10 cellular contexts compared by ENCODE assay signal in the genomic region with DNA sequence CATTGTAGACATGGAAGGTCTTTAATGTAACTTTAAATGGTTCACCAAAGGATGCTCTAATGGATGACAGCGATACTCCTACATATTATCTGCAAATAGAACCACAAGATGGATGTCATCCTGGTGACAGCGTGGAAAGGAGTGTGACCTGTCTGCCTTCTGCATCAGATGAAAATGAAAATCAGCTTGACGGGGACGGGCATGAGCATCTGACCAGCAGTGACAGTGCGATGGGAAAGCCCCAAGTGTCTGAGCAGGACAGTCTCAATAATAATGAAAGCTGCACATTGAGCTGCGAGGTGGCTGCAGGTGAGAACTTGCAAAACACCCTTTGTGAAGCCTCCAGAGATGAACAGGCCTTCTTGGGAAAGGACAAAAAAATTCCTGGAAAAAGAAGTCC. TPM values are rescaled to one million over a fixed set of nuclear protein-coding genes. Genes with fewer than 3 reads are reported as not detected.
A peak's percentile ranks its signal among the peaks of the same experiment; 100 is the strongest.
DNase-seq lines count a peak whose midpoint lies in the region; ATAC-seq lines count a peak whose summit lies in the region.
"Had no signal": no experiment of that assay in that cellular context is flagged by ENCODE, and none has a peak within 500 bp of the region (broad histone marks: within the 10 kb centered on the region; RNA-seq: fewer than 3 reads in every experiment).

No MANE protein-coding gene starts in this region.

- H3K4me3 ChIP-seq in HAP-1 = no peak overlapping the region
- H3K4me3 ChIP-seq: testis had no signal

- in situ Hi-C loops in HAP-1 (cut with MboI; ENCODE audit: low sequenced_read_pairs) = no loop called here

- peaks cover 5% of the 10 kb centered on the region for H3K9me3 Mint-ChIP-seq in activated naive CD8-positive, alpha-beta T cell treated with anti-CD3 and anti-CD28 coated beads, Interleukin-2, amount 50 U/mL, for 24 hours
- peaks cover 0 to 15% (median 1%) of the 10 kb centered on the region in 6 donors for H3K9me3 Mint-ChIP-seq in immature natural killer cell
- H3K9me3 Mint-ChIP-seq: effector memory CD8-positive, alpha-beta T cell had no signal

- ATAC-seq in GM18508 (IDR thresholded peaks at IDR 0.05; ENCODE audit: insufficient read depth, unreplicated experiment) (peak; percentile 95), GM19395 (IDR thresholded peaks at IDR 0.05; ENCODE audit: unreplicated experiment) (peak; percentile 95), HG02970 (IDR thresholded peaks at IDR 0.05; ENCODE audit: low FRiP score, unreplicated experiment) (peak; percentile 85)
- ATAC-seq in activated naive CD8-positive, alpha-beta T cell treated with anti-CD3 and anti-CD28 coated beads, Interleukin-2, amount 50 U/mL, for 24 hours = peak; percentile 72
- ATAC-seq: effector memory CD8-positive, alpha-beta T cell had no signal

- H3K4me3 Mint-ChIP-seq in activated naive CD8-positive, alpha-beta T cell treated with anti-CD3 and anti-CD28 coated beads, Interleukin-2, amount 50 U/mL, for 24 hours = no peak overlapping the region
- H3K4me3 Mint-ChIP-seq in immature natural killer cell = no peak overlapping the region
- H3K4me3 Mint-ChIP-seq: effector memory CD8-positive, alpha-beta T cell had no signal

- H3K9me3 ChIP-seq in HAP-1 = no peaks in the 10 kb centered on the region
- H3K9me3 ChIP-seq: testis had no signal

- peak overlapping the region; percentile 73 for H3K27ac Mint-ChIP-seq in activated naive CD8-positive, alpha-beta T cell treated with anti-CD3 and anti-CD28 coated beads, Interleukin-2, amount 50 U/mL, for 24 hours
- H3K27ac Mint-ChIP-seq in immature natural killer cell = peak overlapping the region in 1 of 6 donors; percentile 45

- H3K36me3 Mint-ChIP-seq in activated naive CD8-positive, alpha-beta T cell treated with anti-CD3 and anti-CD28 coated beads, Interleukin-2, amount 50 U/mL, for 24 hours (ENCODE audit: low read depth) = peaks cover 40% of the 10 kb centered on the region
- H3K36me3 Mint-ChIP-seq in immature natural killer cell = peaks cover 10 to 19% (median 19%) of the 10 kb centered on the region in 3 donors

- no peaks in the 10 kb centered on the region for H3K27me3 ChIP-seq in HAP-1 (ENCODE audit: low read depth)
- H3K27me3 ChIP-seq: testis had no signal

- peaks cover 9% of the 10 kb centered on the region for H3K4me1 ChIP-seq in HAP-1

- peaks cover 34% of the 10 kb centered on the region for H3K4me1 Mint-ChIP-seq in activated naive CD8-positive, alpha-beta T cell treated with anti-CD3 and anti-CD28 coated beads, Interleukin-2, amount 50 U/mL, for 24 hours
- peaks cover 15 to 52% of the 10 kb centered on the region in 2 donors for H3K4me1 Mint-ChIP-seq in immature natural killer cell

- H3K27me3 Mint-ChIP-seq in activated naive CD8-positive, alpha-beta T cell treated with anti-CD3 and anti-CD28 coated beads, Interleukin-2, amount 50 U/mL, for 24 hours = no peaks in the 10 kb centered on the region
- no peaks in the 10 kb centered on the region for H3K27me3 Mint-ChIP-seq in immature natural killer cell (ENCODE audit: low read depth in 3 of 3)
- H3K27me3 Mint-ChIP-seq: effector memory CD8-positive, alpha-beta T cell had no signal

- DNase-seq in activated naive CD8-positive, alpha-beta T cell treated with anti-CD3 and anti-CD28 coated beads, Interleukin-2, amount 50 U/mL, for 24 hours = no peak
- DNase-seq in NCI-H1105 treated with DMSO at 0.1 percent for 48 hours (lab: John Stamatoyannopoulos, UW) (no peak), HAP-1 (ENCODE audit: low spot score in 2 of 2) (no peak), HCEC 1CT (no peak), immature natural killer cell (no peak)
- DNase-seq: effector memory CD8-positive, alpha-beta T cell; testis had no signal

- 0 out of 2 replicates have a peak, but pooled peaks cover 4% of the 10 kb centered on the region for H3K36me3 ChIP-seq in HAP-1 (replicated peaks)

RNA-seq across cellular contexts. Expression of a gene that starts 25.2 kb away (rescaled TPM):
- polyA plus RNA-seq in immature natural killer cell = 10 to 100 TPM; 21.8 to 30.0 (median 24.1) TPM

RNA-seq across cellular contexts. Expression of a gene that starts 25.4 kb away (rescaled TPM):
- polyA plus RNA-seq in immature natural killer cell = 10 to 100 TPM; 15.0 to 17.9 (median 15.6) TPM
